In genomic region chr1:61332196-61332753, GRCh38 we compare ENCODE assay signal across 11 cellular contexts.
DNase-seq lines count a peak whose midpoint lies in the region; ATAC-seq and TF ChIP-seq lines count a peak whose summit lies in the region.
"Had no signal": no experiment of that assay in that cellular context is flagged by ENCODE, and none has a peak within 500 bp of the region (broad histone marks: within the 10 kb centered on the region; RNA-seq: fewer than 3 reads in every experiment).

No MANE protein-coding gene starts in this region.

- ATAC-seq in GM18511 (IDR thresholded peaks at IDR 0.05; ENCODE audit: unreplicated experiment) (peak; percentile 98), GM19395 (IDR thresholded peaks at IDR 0.05; ENCODE audit: unreplicated experiment) (peak; percentile 99), HG02943 (IDR thresholded peaks at IDR 0.05; ENCODE audit: low read depth, unreplicated experiment) (peak; percentile 94)
- ATAC-seq: psoas muscle had no signal

- H3K9me3 Mint-ChIP-seq in activated CD4-positive, alpha-beta memory T cell treated with anti-CD3 and anti-CD28 coated beads for 36 hours: no peaks in the 10 kb centered on the region
- no peaks in the 10 kb centered on the region for H3K9me3 Mint-ChIP-seq in endothelial cell (ENCODE audit: unreplicated experiment)

- H3K27me3 Mint-ChIP-seq in activated CD4-positive, alpha-beta memory T cell treated with anti-CD3 and anti-CD28 coated beads for 36 hours: peaks cover 2% of the 10 kb centered on the region
- peaks cover 2% of the 10 kb centered on the region for H3K27me3 Mint-ChIP-seq in endothelial cell (ENCODE audit: unreplicated experiment)

- H3K27ac Mint-ChIP-seq in activated CD4-positive, alpha-beta memory T cell treated with anti-CD3 and anti-CD28 coated beads for 36 hours: peak overlapping the region; percentile 67
- no peak overlapping the region for H3K27ac Mint-ChIP-seq in endothelial cell (ENCODE audit: unreplicated experiment)

- DNase-seq in activated CD4-positive, alpha-beta memory T cell treated with anti-CD3 and anti-CD28 coated beads for 36 hours: peak; percentile 30
- DNase-seq in endothelial cell (ENCODE audit: low spot score): no peak
- DNase-seq in activated CD4-positive, CD25-positive, alpha-beta regulatory T cell (lab: John Stamatoyannopoulos, UW): no peak
- no peak for DNase-seq in NAMALWA (ENCODE audit: low spot score)
- DNase-seq in effector CD4-positive, alpha-beta T cell: no peak
- DNase-seq: DND-41, NCI-H2107, psoas muscle had no signal

- TF ChIP-seq CTCF in endothelial cell (IDR thresholded peaks at IDR 0.05; ENCODE audit: unreplicated experiment): no peak

- H3K4me3 Mint-ChIP-seq in activated CD4-positive, alpha-beta memory T cell treated with anti-CD3 and anti-CD28 coated beads for 36 hours: no peak overlapping the region
- H3K4me3 Mint-ChIP-seq in endothelial cell (ENCODE audit: unreplicated experiment): no peak overlapping the region

- intact Hi-C loops in activated CD4-positive, alpha-beta memory T cell treated with anti-CD3 and anti-CD28 coated beads for 36 hours (cut with micrococcal nuclease): loop anchor here (1.0 to 10.0 kb wide), 8 partner anchors 9 to 437 kb away; no protein-coding TSS in a partner anchor

- peaks cover 24% of the 10 kb centered on the region for H3K4me1 Mint-ChIP-seq in activated CD4-positive, alpha-beta memory T cell treated with anti-CD3 and anti-CD28 coated beads for 36 hours (ENCODE audit: low read depth)
- H3K4me1 Mint-ChIP-seq in endothelial cell (ENCODE audit: unreplicated experiment): peaks cover 2% of the 10 kb centered on the region

- H3K36me3 Mint-ChIP-seq in activated CD4-positive, alpha-beta memory T cell treated with anti-CD3 and anti-CD28 coated beads for 36 hours: peaks cover 11% of the 10 kb centered on the region
- no peaks in the 10 kb centered on the region for H3K36me3 Mint-ChIP-seq in endothelial cell (ENCODE audit: low read depth, unreplicated experiment)

- CTCF ChIA-PET in activated CD4-positive, alpha-beta memory T cell treated with anti-CD3 and anti-CD28 coated beads for 36 hours (lab: Charles Lee): interaction anchor here (0.6 to 2.1 kb wide), 9 partner anchors 14 to 282 kb away, joined by 3 to 20 read pairs (median 5); partner anchors contain the start of gene NFIA

- POLR2A ChIA-PET in activated CD4-positive, alpha-beta memory T cell treated with anti-CD3 and anti-CD28 coated beads for 36 hours (lab: Charles Lee): interaction anchor here (1.1 to 2.3 kb wide), 9 partner anchors 9 to 281 kb away, joined by 3 to 33 read pairs (median 8); partner anchors contain the start of gene NFIA
